15 cellular contexts compared by ENCODE assay signal in genomic region chr2:70091816-70092215, GRCh38. TPM values are rescaled to one million over a fixed set of nuclear protein-coding genes. Genes with fewer than 3 reads are reported as not detected.
A peak's percentile ranks its signal among the peaks of the same experiment; 100 is the strongest.
DNase-seq lines count a peak whose midpoint lies in the region; ATAC-seq and TF ChIP-seq lines count a peak whose summit lies in the region.
"Had no signal": no experiment of that assay in that cellular context is flagged by ENCODE, and none has a peak within 500 bp of the region (broad histone marks: within the 10 kb centered on the region; RNA-seq: fewer than 3 reads in every experiment).

No MANE protein-coding gene starts in this region.

- H3K27ac Mint-ChIP-seq in IgD-negative memory B cell, result peak overlapping the region; percentile 16 to 94 (median 59)
- H3K27ac Mint-ChIP-seq in activated T-helper 17 cell treated with anti-CD3 and anti-CD28 coated beads, Interleukin-2, amount 50 U/mL, for 72 hours, result peak overlapping the region; percentile 29
- H3K27ac Mint-ChIP-seq in naive thymus-derived CD8-positive, alpha-beta T cell, result peak overlapping the region; percentile 53 to 100 (median 99)

- ATAC-seq in activated T-helper 17 cell treated with anti-CD3 and anti-CD28 coated beads, Interleukin-2, amount 50 U/mL, for 72 hours (replicated peaks), result no peak
- peak in 1 of 2 donors; percentile 14 for ATAC-seq in naive thymus-derived CD8-positive, alpha-beta T cell
- no peak for ATAC-seq in esophagus mucosa
- ATAC-seq: foreskin keratinocyte had no signal

- peak in 3 of 10 donors; percentile 20 to 42 (median 40) for DNase-seq in naive thymus-derived CD8-positive, alpha-beta T cell
- DNase-seq in GOT3 (lab: John Stamatoyannopoulos, UW) (no peak), suprapubic skin (ENCODE audit: low spot score in 2 of 2) (no peak), transverse colon (no peak)
- DNase-seq: foreskin keratinocyte; kidney glomerular epithelial cell; NCI-H1048; NCI-H510A; RPMI8226; stimulated activated CD4-positive, alpha-beta T cell treated with anti-CD3 and anti-CD28 coated beads, Interleukin-15, amount 100 ng/mL, for 24 hours had no signal

- H3K27me3 ChIP-seq in BLaER1 treated with 17β-estradiol and CSF1 and Interleukin-3, amounts not matched to agents 10 nM and 100 nM, result no peaks in the 10 kb centered on the region
- H3K27me3 ChIP-seq in suprapubic skin (no peaks in the 10 kb centered on the region), transverse colon (no peaks in the 10 kb centered on the region)
- H3K27me3 ChIP-seq: foreskin keratinocyte had no signal

- no peak for TF ChIP-seq EP300 in suprapubic skin (IDR thresholded peaks at IDR 0.05)
- TF ChIP-seq EP300 in transverse colon (IDR thresholded peaks at IDR 0.05; ENCODE audit: low read depth), result no peak

- H3K4me3 Mint-ChIP-seq in IgD-negative memory B cell, result peak overlapping the region in 3 of 4 donors; percentile 52 to 70 (median 65)
- peak overlapping the region; percentile 73 for H3K4me3 Mint-ChIP-seq in activated T-helper 17 cell treated with anti-CD3 and anti-CD28 coated beads, Interleukin-2, amount 50 U/mL, for 72 hours
- peak overlapping the region; percentile 20 to 98 (median 72) for H3K4me3 Mint-ChIP-seq in naive thymus-derived CD8-positive, alpha-beta T cell

- TF ChIP-seq CTCF in suprapubic skin (IDR thresholded peaks at IDR 0.05) (no peak), transverse colon (IDR thresholded peaks at IDR 0.05) (no peak)

- peak overlapping the region in 8 of 11 experiments; percentile 81 to 99 (median 90); a peak in 10 of 22 replicates for H3K4me2 ChIP-seq in BLaER1 treated with 17β-estradiol and CSF1 and Interleukin-3, amounts not matched to agents 10 nM and 100 nM

- WGBS in suprapubic skin, result 81% methylated on average over 7 of the region's 7 CpGs
- 73 to 92% methylated on average over 6 to 7 of the region's 7 CpGs for WGBS in transverse colon (ENCODE audit: low coverage in 1 of 2), 2 donors

- POLR2A ChIA-PET in naive thymus-derived CD8-positive, alpha-beta T cell (lab: Charles Lee), result interaction anchor here (1.0 to 21.0 kb wide), 7 partner anchors 9 to 177 kb away, joined by 3 to 1727 read pairs (median 5); partner anchors contain the start of gene MXD1

- H3K27me3 Mint-ChIP-seq in IgD-negative memory B cell, result no peaks in the 10 kb centered on the region
- no peaks in the 10 kb centered on the region for H3K27me3 Mint-ChIP-seq in activated T-helper 17 cell treated with anti-CD3 and anti-CD28 coated beads, Interleukin-2, amount 50 U/mL, for 72 hours
- peaks cover 0 to 4% (median 0%) of the 10 kb centered on the region in 5 donors for H3K27me3 Mint-ChIP-seq in naive thymus-derived CD8-positive, alpha-beta T cell

- no peaks in the 10 kb centered on the region for H3K9me3 Mint-ChIP-seq in IgD-negative memory B cell
- H3K9me3 Mint-ChIP-seq in activated T-helper 17 cell treated with anti-CD3 and anti-CD28 coated beads, Interleukin-2, amount 50 U/mL, for 72 hours, result peaks cover 4% of the 10 kb centered on the region
- peaks cover 0 to 4% (median 0%) of the 10 kb centered on the region in 9 donors for H3K9me3 Mint-ChIP-seq in naive thymus-derived CD8-positive, alpha-beta T cell

- no peak overlapping the region for H3K4me3 ChIP-seq in BLaER1 treated with 17β-estradiol and CSF1 and Interleukin-3, amounts not matched to agents 10 nM and 100 nM
- H3K4me3 ChIP-seq in suprapubic skin (no peak overlapping the region), transverse colon (no peak overlapping the region)

- H3K9me3 ChIP-seq in BLaER1 treated with 17β-estradiol and CSF1 and Interleukin-3, amounts not matched to agents 10 nM and 100 nM (replicated peaks in 1 of 11), result peaks cover 0 to 3% (median 0%) of the 10 kb centered on the region in 11 experiments; a peak in 2 of 22 replicates
- no peaks in the 10 kb centered on the region for H3K9me3 ChIP-seq in suprapubic skin
- no peaks in the 10 kb centered on the region for H3K9me3 ChIP-seq in transverse colon

- TF ChIP-seq POLR2A in suprapubic skin (IDR thresholded peaks at IDR 0.05) (no peak), transverse colon (IDR thresholded peaks at IDR 0.05) (no peak)

- peaks cover 11% of the 10 kb centered on the region for H3K36me3 Mint-ChIP-seq in IgD-negative memory B cell
- peaks cover 44% of the 10 kb centered on the region for H3K36me3 Mint-ChIP-seq in activated T-helper 17 cell treated with anti-CD3 and anti-CD28 coated beads, Interleukin-2, amount 50 U/mL, for 72 hours (ENCODE audit: low read depth)
- H3K36me3 Mint-ChIP-seq in naive thymus-derived CD8-positive, alpha-beta T cell, result peaks cover 12 to 28% (median 16%) of the 10 kb centered on the region in 3 donors

- peaks cover 0 to 7% (median 0%) of the 10 kb centered on the region in 11 experiments; a peak in 3 of 22 replicates for H4K20me1 ChIP-seq in BLaER1 treated with 17β-estradiol and CSF1 and Interleukin-3, amounts not matched to agents 10 nM and 100 nM

- intact Hi-C loops in transverse colon (cut with DNase I; ENCODE audit: low total_unique reads), result no loop called here

- H3K4me1 Mint-ChIP-seq in IgD-negative memory B cell, result peaks cover 33 to 49% (median 38%) of the 10 kb centered on the region in 3 donors
- H3K4me1 Mint-ChIP-seq in activated T-helper 17 cell treated with anti-CD3 and anti-CD28 coated beads, Interleukin-2, amount 50 U/mL, for 72 hours, result peaks cover 39% of the 10 kb centered on the region
- H3K4me1 Mint-ChIP-seq in naive thymus-derived CD8-positive, alpha-beta T cell, result peaks cover 36 to 68% (median 65%) of the 10 kb centered on the region in 4 donors

- peak overlapping the region in 3 of 11 experiments; percentile 38 to 99 (median 49); a peak in 3 of 22 replicates for H3K9ac ChIP-seq in BLaER1 treated with 17β-estradiol and CSF1 and Interleukin-3, amounts not matched to agents 10 nM and 100 nM

- peaks cover 8 to 21% (median 15%) of the 10 kb centered on the region in 11 experiments; a peak in 18 of 22 replicates for H3K36me3 ChIP-seq in BLaER1 treated with 17β-estradiol and CSF1 and Interleukin-3, amounts not matched to agents 10 nM and 100 nM
- H3K36me3 ChIP-seq in suprapubic skin, result no peaks in the 10 kb centered on the region
- H3K36me3 ChIP-seq in transverse colon, result no peaks in the 10 kb centered on the region

- in situ Hi-C loops in transverse colon (cut with MboI; ENCODE audit: low pct_ligation_motif_present in 1 of 4, low pct_unique_long_range_greater_than_20kb in 1 of 4, low sequenced_read_pairs in 3 of 4), result no loop called here

- peaks cover 51 to 70% (median 63%) of the 10 kb centered on the region in 10 experiments for H3K4me1 ChIP-seq in BLaER1 treated with 17β-estradiol and CSF1 and Interleukin-3, amounts not matched to agents 10 nM and 100 nM
- H3K4me1 ChIP-seq in suprapubic skin (peaks cover 49% of the 10 kb centered on the region), transverse colon (peaks cover 6 to 36% (median 28%) of the 10 kb centered on the region in 4 donors)

- peak overlapping the region in 7 of 11 experiments; percentile 0 to 100 (median 25); a peak in 8 of 22 replicates for H3K27ac ChIP-seq in BLaER1 treated with 17β-estradiol and CSF1 and Interleukin-3, amounts not matched to agents 10 nM and 100 nM
- H3K27ac ChIP-seq in suprapubic skin (no peak overlapping the region), transverse colon (peak overlapping the region in 2 of 4 donors; percentile 5 to 22)
- H3K27ac ChIP-seq: foreskin keratinocyte, VCaP had no signal

RNA-seq across cellular contexts. Expression of gene PCBP1, which starts 4.5 kb away (rescaled TPM):
- 123 TPM for polyA plus RNA-seq in IgD-negative memory B cell
- total RNA-seq in activated T-helper 17 cell treated with anti-CD3 and anti-CD28 coated beads, Interleukin-2, amount 50 U/mL, for 72 hours, result 100 to 1,000 TPM; 385 to 468 TPM
- total RNA-seq in naive thymus-derived CD8-positive, alpha-beta T cell, result 100 to 1,000 TPM; 386 to 393 TPM
- 100 to 1,000 TPM; 159 to 218 (median 195) TPM for polyA plus RNA-seq in naive thymus-derived CD8-positive, alpha-beta T cell
- 100 to 1,000 TPM; 189 to 236 (median 222) TPM for total RNA-seq in suprapubic skin
- 214 TPM for total RNA-seq in esophagus mucosa
- 100 to 1,000 TPM; 103 to 189 (median 149) TPM for total RNA-seq in transverse colon

Comparison
In these comparisons a context has a peak if more than half of its experiments do, and no peak if none do; other contexts are left out.
1. H3K27ac Mint-ChIP-seq: peak in every context shown above with its lines; median percentile 99 in naive thymus-derived CD8-positive, alpha-beta T cell; 59 in IgD-negative memory B cell; 29 in activated T-helper 17 cell treated with anti-CD3 and anti-CD28 coated beads, Interleukin-2, amount 50 U/mL, for 72 hours.